Comparison of ENCODE assay signal across 18 cellular contexts in the genomic region with DNA sequence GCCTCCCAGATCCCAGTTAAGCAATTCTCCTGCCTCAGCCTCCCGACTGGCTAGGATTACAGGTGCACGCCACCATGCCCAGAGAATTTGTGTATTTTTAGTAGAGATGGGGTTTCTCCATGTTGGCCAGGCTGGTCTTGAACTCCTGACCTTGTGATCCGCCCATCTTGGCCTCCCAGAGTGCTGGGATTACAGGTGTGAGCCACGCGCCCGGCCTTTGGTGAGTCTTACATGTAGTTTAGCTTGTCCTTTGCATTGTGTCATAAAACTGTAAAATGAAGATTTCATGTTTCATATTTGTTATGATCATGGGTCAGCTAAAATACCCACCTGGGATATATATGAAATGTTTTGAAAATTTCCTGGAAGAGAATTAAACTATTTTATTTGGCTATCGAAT.
DNase-seq lines count a peak whose midpoint lies in the region; ATAC-seq and TF ChIP-seq lines count a peak whose summit lies in the region.
"Had no signal": no experiment of that assay in that cellular context is flagged by ENCODE, and none has a peak within 500 bp of the region (broad histone marks: within the 10 kb centered on the region; RNA-seq: fewer than 3 reads in every experiment).

No MANE protein-coding gene starts in this region.

- CTCF ChIA-PET in HEK293T (lab: Yijun Ruan, JAX) = interaction anchor here (0.7 kb wide), 2 partner anchors 12 to 31 kb away, joined by 3 read pairs; no protein-coding TSS in a partner anchor

- H3K9ac ChIP-seq in skeletal muscle satellite cell (ENCODE audit: low read depth, low read length) = peak overlapping the region; percentile 88

- no peak overlapping the region for H3K4me3 ChIP-seq in right atrium auricular region
- no peak overlapping the region for H3K4me3 ChIP-seq in right cardiac atrium (ENCODE audit: low read length)
- no peak overlapping the region for H3K4me3 ChIP-seq in esophagus muscularis mucosa
- no peak overlapping the region for H3K4me3 ChIP-seq in skeletal muscle satellite cell (ENCODE audit: low read length)
- no peak overlapping the region for H3K4me3 ChIP-seq in adrenal gland
- H3K4me3 ChIP-seq: GM12878 had no signal

- TF ChIP-seq CTCF in right atrium auricular region (IDR thresholded peaks at IDR 0.05) (no peak), esophagus muscularis mucosa (IDR thresholded peaks at IDR 0.05) (no peak), adrenal gland (IDR thresholded peaks at IDR 0.05) (no peak)

- H3K27ac ChIP-seq in right atrium auricular region (peak overlapping the region; percentile 14 to 74), right cardiac atrium (ENCODE audit: low read length) (no peak overlapping the region), esophagus muscularis mucosa (replicated peaks in 1 of 4) (peak overlapping the region in 3 of 4 donors; percentile 79 to 84 (median 82)), adrenal gland (no peak overlapping the region)
- H3K27ac ChIP-seq: C4-2B had no signal

- no peaks in the 10 kb centered on the region for H3K27me3 ChIP-seq in right atrium auricular region
- no peaks in the 10 kb centered on the region for H3K27me3 ChIP-seq in right cardiac atrium (ENCODE audit: control insufficient read depth, insufficient read depth)
- no peaks in the 10 kb centered on the region for H3K27me3 ChIP-seq in esophagus muscularis mucosa
- no peaks in the 10 kb centered on the region for H3K27me3 ChIP-seq in skeletal muscle satellite cell (ENCODE audit: control insufficient read depth, insufficient read depth, low read length)
- no peaks in the 10 kb centered on the region for H3K27me3 ChIP-seq in adrenal gland

- DNase-seq in right atrium auricular region (ENCODE audit: low spot score) (no peak), right cardiac atrium (no peak), esophagus muscularis mucosa (ENCODE audit: extremely low spot score) (no peak), adrenal gland (no peak), HEK293T (ENCODE audit: extremely low spot score) (no peak)
- DNase-seq: DND-41, GDM1, KBM-7, MV-4-11, NCI-H1417 treated with DMSO at 0.1 percent for 48 hours, NCI-H2029 treated with DMSO at 0.1 percent for 48 hours, NCI-H510A had no signal

- intact Hi-C loops in right cardiac atrium (cut with DNase I) (no loop called here), esophagus muscularis mucosa (cut with DNase I) (no loop called here), adrenal gland (cut with DNase I) (no loop called here)

- H3K4me2 ChIP-seq in skeletal muscle satellite cell (ENCODE audit: low read length) = no peak overlapping the region

- POLR2A ChIA-PET in HEK293T (lab: Yijun Ruan, JAX) = no interaction called here

- TF ChIP-seq POLR2A in esophagus muscularis mucosa (IDR thresholded peaks at IDR 0.05; ENCODE audit: low read depth) (no peak), adrenal gland (IDR thresholded peaks at IDR 0.05) (no peak)

- no peaks in the 10 kb centered on the region for H3K9me3 ChIP-seq in right atrium auricular region
- no peaks in the 10 kb centered on the region for H3K9me3 ChIP-seq in right cardiac atrium (ENCODE audit: control insufficient read depth, low read length)
- H3K9me3 ChIP-seq in esophagus muscularis mucosa = no peaks in the 10 kb centered on the region
- H3K9me3 ChIP-seq in skeletal muscle satellite cell (replicated peaks; ENCODE audit: low read length) = no peaks in the 10 kb centered on the region
- no peaks in the 10 kb centered on the region for H3K9me3 ChIP-seq in adrenal gland (replicated peaks in 1 of 3)

- no peak for TF ChIP-seq EP300 in esophagus muscularis mucosa (IDR thresholded peaks at IDR 0.05)

- ATAC-seq in right cardiac atrium (no peak), GM19455 (IDR thresholded peaks at IDR 0.05; ENCODE audit: unreplicated experiment) (no peak), GM21786 (IDR thresholded peaks at IDR 0.05; ENCODE audit: unreplicated experiment) (no peak)
- ATAC-seq: GM12878, HCT116 had no signal

- H3K36me3 ChIP-seq in right atrium auricular region (peaks cover 23% of the 10 kb centered on the region), esophagus muscularis mucosa (peaks cover 0 to 71% (median 19%) of the 10 kb centered on the region in 4 donors), skeletal muscle satellite cell (ENCODE audit: insufficient read depth, low read length) (no peaks in the 10 kb centered on the region), adrenal gland (replicated peaks in 1 of 2) (no peaks in the 10 kb centered on the region)

- H3K4me1 ChIP-seq in right atrium auricular region (peaks cover 0 to 53% of the 10 kb centered on the region in 2 donors), right cardiac atrium (ENCODE audit: control insufficient read depth, insufficient read depth, low read length) (no peaks in the 10 kb centered on the region), esophagus muscularis mucosa (peaks cover 12 to 68% (median 67%) of the 10 kb centered on the region in 4 donors), skeletal muscle satellite cell (ENCODE audit: control insufficient read depth, insufficient read depth, low read length) (peaks cover 73% of the 10 kb centered on the region), adrenal gland (replicated peaks in 1 of 2) (peaks cover 0 to 18% of the 10 kb centered on the region in 2 donors)

- WGBS in right cardiac atrium = 96% methylated on average over 7 of the region's 7 CpGs
- 97% methylated on average over 7 of the region's 7 CpGs for WGBS in esophagus muscularis mucosa
- 89 to 96% (median 95%) methylated on average over 7 of the region's 7 CpGs for WGBS in adrenal gland, 4 donors

TF ChIP-seq in HEK293T, 16 proteins besides CTCF, POLR2A, EP300 and RAD21:
- no peak for TF ChIP-seq ELF4 (IDR thresholded peaks at IDR 0.05)
- TF ChIP-seq CTBP1 (IDR thresholded peaks at IDR 0.05; ENCODE audit: borderline replicate concordance) = no peak
- no peak for TF ChIP-seq FOXK2 (IDR thresholded peaks at IDR 0.05)
- no peak for TF ChIP-seq PKNOX1 (IDR thresholded peaks at IDR 0.05)
- no peak for TF ChIP-seq FOXM1 (IDR thresholded peaks at IDR 0.05; ENCODE audit: borderline replicate concordance)
- TF ChIP-seq SP1 (IDR thresholded peaks at IDR 0.05) = no peak
- no peak for TF ChIP-seq HDGF (IDR thresholded peaks at IDR 0.05; ENCODE audit: borderline replicate concordance)
- TF ChIP-seq NFRKB (IDR thresholded peaks at IDR 0.05) = no peak
- no peak for TF ChIP-seq SUZ12 (IDR thresholded peaks at IDR 0.05)
- no peak for TF ChIP-seq LEF1 (IDR thresholded peaks at IDR 0.05; ENCODE audit: borderline replicate concordance)
- no peak for TF ChIP-seq ARNT (IDR thresholded peaks at IDR 0.05)
- TF ChIP-seq FOXA1 (IDR thresholded peaks at IDR 0.05) = no peak
- TF ChIP-seq BHLHE40 (IDR thresholded peaks at IDR 0.05; ENCODE audit: borderline replicate concordance) = no peak
- no peak for TF ChIP-seq L3MBTL2 (conservative IDR thresholded peaks at IDR 0.05)
- no peak for TF ChIP-seq TARDBP (IDR thresholded peaks at IDR 0.05)
- TF ChIP-seq ZNF384 (IDR thresholded peaks at IDR 0.05) = no peak

Comparison
In these comparisons a context has a peak if more than half of its experiments do, and no peak if none do; other contexts are left out.
1. H3K27ac ChIP-seq: peak in right atrium auricular region (2 of 2) and esophagus muscularis mucosa (3 of 4); none in right cardiac atrium (single experiment) and adrenal gland (0 of 5).